In genomic region chr12:51531982-51532497, GRCh38 we compare ENCODE assay signal across 1 cellular context.
TF ChIP-seq lines count a peak whose summit lies in the region.

No MANE protein-coding gene starts in this region.

TF ChIP-seq in K562, 482 proteins besides CTCF, POLR2A, EP300 and RAD21 (continued from another document):
- no peak for TF ChIP-seq ZMIZ1 (IDR thresholded peaks at IDR 0.05; ENCODE audit: low read depth in 2 of 2, low read length in 2 of 2)
- TF ChIP-seq KHSRP (IDR thresholded peaks at IDR 0.05): no peak
- TF ChIP-seq SMC3 (conservative IDR thresholded peaks at IDR 0.05; ENCODE audit: insufficient read depth, low read depth, low read length): peak; percentile 72
- TF ChIP-seq CC2D1A (IDR thresholded peaks at IDR 0.05): 0 out of 2 replicates have a peak, but pooled peaks have one; percentile 46
